Comparison of ENCODE assay signal across 10 cellular contexts in genomic region chr20:59403962-59404314, GRCh38.
A peak's percentile ranks its signal among the peaks of the same experiment; 100 is the strongest.
DNase-seq lines count a peak whose midpoint lies in the region; ATAC-seq and TF ChIP-seq lines count a peak whose summit lies in the region.
"Had no signal": no experiment of that assay in that cellular context is flagged by ENCODE, and none has a peak within 500 bp of the region (broad histone marks: within the 10 kb centered on the region; RNA-seq: fewer than 3 reads in every experiment).

No MANE protein-coding gene starts in this region.

- no peaks in the 10 kb centered on the region for H3K9me3 Mint-ChIP-seq in activated T-cell treated with anti-CD3 and anti-CD28 coated beads, Interleukin-2, amount 50 U/mL, for 4 hours
- no peaks in the 10 kb centered on the region for H3K9me3 Mint-ChIP-seq in endothelial cell (ENCODE audit: unreplicated experiment)
- H3K9me3 Mint-ChIP-seq in activated CD8-positive, alpha-beta T cell treated with anti-CD3 and anti-CD28 coated beads for 36 hours: no peaks in the 10 kb centered on the region

- H3K4me3 Mint-ChIP-seq in activated T-cell treated with anti-CD3 and anti-CD28 coated beads, Interleukin-2, amount 50 U/mL, for 4 hours: peak overlapping the region; percentile 32
- peak overlapping the region; percentile 21 for H3K4me3 Mint-ChIP-seq in endothelial cell (ENCODE audit: unreplicated experiment)
- H3K4me3 Mint-ChIP-seq in activated CD8-positive, alpha-beta T cell treated with anti-CD3 and anti-CD28 coated beads for 36 hours: no peak overlapping the region

- DNase-seq in activated T-cell treated with anti-CD3 and anti-CD28 coated beads, Interleukin-2, amount 50 U/mL, for 4 hours: no peak
- DNase-seq in activated T-cell treated with anti-CD3 and anti-CD28 coated beads for 4 hours: no peak
- no peak for DNase-seq in MM.1S
- no peak for DNase-seq in endothelial cell (ENCODE audit: low spot score)
- DNase-seq in spleen: no peak
- DNase-seq in activated effector memory CD4-positive, alpha-beta T cell treated with anti-CD3 and anti-CD28 coated beads, Interleukin-2, amount 50 U/mL, for 16 hours: no peak
- DNase-seq in activated CD8-positive, alpha-beta T cell treated with anti-CD3 and anti-CD28 coated beads for 36 hours: no peak
- DNase-seq: HCEC 1CT had no signal

- H4K20me1 ChIP-seq in MM.1S (ENCODE audit: insufficient read depth, low read length): no peaks in the 10 kb centered on the region

- 23 to 35% (median 29%) methylated on average over 8 to 9 of the region's 9 CpGs for WGBS in spleen, 5 donors

- H3K36me3 ChIP-seq in MM.1S (replicated peaks; ENCODE audit: insufficient read depth, low read length) (no peaks in the 10 kb centered on the region), spleen (no peaks in the 10 kb centered on the region)
- H3K36me3 ChIP-seq: vagina had no signal

- POLR2A ChIA-PET in activated CD8-positive, alpha-beta T cell treated with anti-CD3 and anti-CD28 coated beads for 36 hours (lab: Charles Lee): no interaction called here

- H3K27ac Mint-ChIP-seq in endothelial cell (ENCODE audit: unreplicated experiment): no peak overlapping the region
- H3K27ac Mint-ChIP-seq in activated CD8-positive, alpha-beta T cell treated with anti-CD3 and anti-CD28 coated beads for 36 hours: no peak overlapping the region

- H3K9me3 ChIP-seq in MM.1S (replicated peaks; ENCODE audit: insufficient read depth, low read length): no peaks in the 10 kb centered on the region
- no peaks in the 10 kb centered on the region for H3K9me3 ChIP-seq in spleen
- H3K9me3 ChIP-seq: vagina had no signal

- H3K9ac ChIP-seq in MM.1S (ENCODE audit: low read length): no peak overlapping the region

- no peaks in the 10 kb centered on the region for H3K36me3 Mint-ChIP-seq in activated T-cell treated with anti-CD3 and anti-CD28 coated beads, Interleukin-2, amount 50 U/mL, for 4 hours (ENCODE audit: insufficient read depth)
- no peaks in the 10 kb centered on the region for H3K36me3 Mint-ChIP-seq in endothelial cell (ENCODE audit: low read depth, unreplicated experiment)
- H3K36me3 Mint-ChIP-seq in activated CD8-positive, alpha-beta T cell treated with anti-CD3 and anti-CD28 coated beads for 36 hours (ENCODE audit: low read depth): no peaks in the 10 kb centered on the region

- H3K27ac ChIP-seq in MM.1S (ENCODE audit: low read length) (no peak overlapping the region), spleen (no peak overlapping the region)
- H3K27ac ChIP-seq: vagina had no signal

- no peak for ATAC-seq in activated T-cell treated with anti-CD3 and anti-CD28 coated beads, Interleukin-2, amount 50 U/mL, for 4 hours
- ATAC-seq in activated CD8-positive, alpha-beta T cell treated with anti-CD3 and anti-CD28 coated beads for 36 hours: no peak
- no peak for ATAC-seq in HG02884 (IDR thresholded peaks at IDR 0.05; ENCODE audit: unreplicated experiment)

- TF ChIP-seq POLR2A in spleen (IDR thresholded peaks at IDR 0.05): no peak

- H3K4me1 ChIP-seq in MM.1S (ENCODE audit: low read length) (no peaks in the 10 kb centered on the region), spleen (peaks cover 11 to 25% (median 18%) of the 10 kb centered on the region in 6 donors)

- peaks cover 93% of the 10 kb centered on the region for H3K27me3 ChIP-seq in MM.1S (replicated peaks; ENCODE audit: insufficient read depth, low read length)
- H3K27me3 ChIP-seq in spleen (replicated peaks in 1 of 7): peaks cover 3 to 75% (median 36%) of the 10 kb centered on the region in 7 donors
- H3K27me3 ChIP-seq: vagina had no signal

- H3K79me2 ChIP-seq in MM.1S (ENCODE audit: low read length): no peaks in the 10 kb centered on the region

- peaks cover 5% of the 10 kb centered on the region for H3K4me1 Mint-ChIP-seq in activated T-cell treated with anti-CD3 and anti-CD28 coated beads, Interleukin-2, amount 50 U/mL, for 4 hours (ENCODE audit: low read depth)
- peaks cover 4% of the 10 kb centered on the region for H3K4me1 Mint-ChIP-seq in endothelial cell (ENCODE audit: unreplicated experiment)
- peaks cover 2% of the 10 kb centered on the region for H3K4me1 Mint-ChIP-seq in activated CD8-positive, alpha-beta T cell treated with anti-CD3 and anti-CD28 coated beads for 36 hours (ENCODE audit: low read depth)

- peaks cover 23% of the 10 kb centered on the region for H3K27me3 Mint-ChIP-seq in activated T-cell treated with anti-CD3 and anti-CD28 coated beads, Interleukin-2, amount 50 U/mL, for 4 hours (ENCODE audit: low read depth)
- H3K27me3 Mint-ChIP-seq in endothelial cell (ENCODE audit: unreplicated experiment): peaks cover 1% of the 10 kb centered on the region
- peaks cover 9% of the 10 kb centered on the region for H3K27me3 Mint-ChIP-seq in activated CD8-positive, alpha-beta T cell treated with anti-CD3 and anti-CD28 coated beads for 36 hours

- H3F3A ChIP-seq in MM.1S (ENCODE audit: insufficient read depth, low read length): no peaks in the 10 kb centered on the region

- no peak overlapping the region for H2AFZ ChIP-seq in MM.1S (ENCODE audit: low read length)

- H3K4me2 ChIP-seq in MM.1S (ENCODE audit: low read depth, low read length): peak overlapping the region; percentile 35; the same call in 1 of the 2 replicates

- TF ChIP-seq CTCF in MM.1S (IDR thresholded peaks at IDR 0.05; ENCODE audit: low read length) (no peak), endothelial cell (IDR thresholded peaks at IDR 0.05; ENCODE audit: unreplicated experiment) (peak; percentile 5), spleen (IDR thresholded peaks at IDR 0.05 in 8 of 11, conservative IDR thresholded peaks at IDR 0.05 in 3 of 11) (peak in 6 of 11 experiments; percentile 4 to 55 (median 32))
- no peak for TF ChIP-seq CTCF in activated CD8-positive, alpha-beta T cell treated with anti-CD3 and anti-CD28 coated beads for 36 hours (IDR thresholded peaks at IDR 0.05)

- H3K4me3 ChIP-seq in MM.1S (ENCODE audit: low read length) (no peak overlapping the region), spleen (peak overlapping the region in 2 of 8 donors; percentile 15 to 54)

- CTCF ChIA-PET in activated CD8-positive, alpha-beta T cell treated with anti-CD3 and anti-CD28 coated beads for 36 hours (lab: Charles Lee): interaction anchor here (0.6 to 3.9 kb wide), 30 partner anchors 11 to 922 kb away, joined by 3 to 22 read pairs (median 4); no protein-coding TSS in a partner anchor

- intact Hi-C loops in spleen (cut with DNase I; ENCODE audit: low total_unique reads): loop anchor here (5.0 to 10.0 kb wide), 2 partner anchors 149 to 537 kb away; no protein-coding TSS in a partner anchor
- intact Hi-C loops in activated CD8-positive, alpha-beta T cell treated with anti-CD3 and anti-CD28 coated beads for 36 hours (cut with micrococcal nuclease): loop anchor here (5.0 kb wide), 2 partner anchors 182 to 532 kb away; no protein-coding TSS in a partner anchor

- no peaks in the 10 kb centered on the region for H3K9me2 ChIP-seq in MM.1S (replicated peaks; ENCODE audit: insufficient read depth, low read length)

Comparison
In these comparisons a context has a peak if more than half of its experiments do, and no peak if none do; other contexts are left out.
1. CTCF ChIP-seq: peak in endothelial cell (single experiment) and spleen (6 of 11); none in MM.1S (single experiment) and activated CD8-positive, alpha-beta T cell treated with anti-CD3 and anti-CD28 coated beads for 36 hours (single experiment).